14 cellular contexts compared by ENCODE assay signal in genomic region chr4:54066718-54067129, GRCh38. TPM values are rescaled to one million over a fixed set of nuclear protein-coding genes. Genes with fewer than 3 reads are reported as not detected.
DNase-seq lines count a peak whose midpoint lies in the region; ATAC-seq, FAIRE-seq and TF ChIP-seq lines count a peak whose summit lies in the region.
"Had no signal": no experiment of that assay in that cellular context is flagged by ENCODE, and none has a peak within 500 bp of the region (broad histone marks: within the 10 kb centered on the region; RNA-seq: fewer than 3 reads in every experiment).

No MANE protein-coding gene starts in this region.

- in situ Hi-C loops in KBM-7 (cut with MboI; ENCODE audit: low pct_unique_long_range_greater_than_20kb, low sequenced_read_pairs): no loop called here

- peaks cover 30% of the 10 kb centered on the region for H3K4me1 Mint-ChIP-seq in astrocyte (ENCODE audit: low read depth, unreplicated experiment)

- no peak for ATAC-seq in HG03432 (IDR thresholded peaks at IDR 0.05; ENCODE audit: unreplicated experiment)

- H3K9ac ChIP-seq in astrocyte (ENCODE audit: low read length) (peak overlapping the region; percentile 30), kidney (ENCODE audit: low read length in 2 of 2) (no peak overlapping the region), subcutaneous abdominal adipose tissue (ENCODE audit: low read length in 5 of 5) (peak overlapping the region in 2 of 5 donors; percentile 10 to 59)

- intact Hi-C loops in kidney (cut with DNase I): no loop called here

- H3K4me3 Mint-ChIP-seq in astrocyte (ENCODE audit: unreplicated experiment): no peak overlapping the region
- H3K4me3 Mint-ChIP-seq: stimulated activated naive CD8-positive, alpha-beta T cell treated with anti-CD3 and anti-CD28 coated beads, Interleukin-15, Interleukin-2, amounts not matched to agents 100 ng/mL and 50 ng/mL, for 24 hours had no signal

- no peaks in the 10 kb centered on the region for H3K27me3 Mint-ChIP-seq in astrocyte (ENCODE audit: low read depth, unreplicated experiment)

- TF ChIP-seq CTCF in astrocyte (IDR thresholded peaks at IDR 0.05; ENCODE audit: insufficient read depth, low read depth, low read length) (no peak), kidney (IDR thresholded peaks at IDR 0.05; ENCODE audit: borderline replicate concordance, extremely low read depth, insufficient read depth) (no peak)

- H3K4me1 ChIP-seq in astrocyte (ENCODE audit: insufficient read depth, low read length) (peaks cover 38% of the 10 kb centered on the region), kidney (ENCODE audit: control insufficient read depth in 1 of 2, insufficient read depth in 1 of 2, low read depth in 1 of 2, low read length in 2 of 2) (peaks cover 3 to 15% of the 10 kb centered on the region in 2 donors), subcutaneous abdominal adipose tissue (ENCODE audit: control insufficient read depth in 5 of 5, insufficient read depth in 5 of 5, low read length in 5 of 5) (peaks cover 12 to 36% (median 35%) of the 10 kb centered on the region in 5 donors)

- peak overlapping the region; percentile 12 for H2AFZ ChIP-seq in astrocyte (ENCODE audit: low read depth, low read length)

- peaks cover 16% of the 10 kb centered on the region for H4K20me1 ChIP-seq in astrocyte (ENCODE audit: insufficient read depth, low read length)

- peak overlapping the region; percentile 64 for H3K4me2 ChIP-seq in astrocyte (ENCODE audit: low read length)

- H3K27ac ChIP-seq in astrocyte (ENCODE audit: low read depth, low read length) (no peak overlapping the region), kidney (ENCODE audit: low read depth in 2 of 2, low read length in 2 of 2) (peak overlapping the region; percentile 20 to 39), subcutaneous abdominal adipose tissue (ENCODE audit: low read depth, low read length) (peak overlapping the region; percentile 72)
- H3K27ac ChIP-seq: SK-N-MC had no signal

- no peaks in the 10 kb centered on the region for H3K9me3 Mint-ChIP-seq in astrocyte (ENCODE audit: unreplicated experiment)
- H3K9me3 Mint-ChIP-seq: stimulated activated naive CD8-positive, alpha-beta T cell treated with anti-CD3 and anti-CD28 coated beads, Interleukin-15, Interleukin-2, amounts not matched to agents 100 ng/mL and 50 ng/mL, for 24 hours had no signal

- peak overlapping the region; percentile 66 for H3K27ac Mint-ChIP-seq in astrocyte (ENCODE audit: unreplicated experiment)

- DNase-seq in KBM-7 (peak; percentile 75), astrocyte (ENCODE audit: low read depth) (no peak), kidney (no peak), NCI-H2029 treated with DMSO at 0.1 percent for 48 hours (lab: John Stamatoyannopoulos, UW) (no peak), GM19240 (ENCODE audit: insufficient read length, low spot score) (no peak)
- no peak for DNase-seq in stimulated activated CD4-positive, alpha-beta T cell treated with anti-CD3 and anti-CD28 coated beads, Interleukin-4, amount 100 ng/mL, for 1 hour
- DNase-seq: amygdala, midbrain, NCI-H2227 treated with DMSO at 0.1 percent for 48 hours had no signal

- H3K36me3 Mint-ChIP-seq in astrocyte (ENCODE audit: low read depth, unreplicated experiment): no peaks in the 10 kb centered on the region

- H3K36me3 ChIP-seq in astrocyte (ENCODE audit: insufficient read depth, low read length) (no peaks in the 10 kb centered on the region), kidney (ENCODE audit: control insufficient read depth in 1 of 2, insufficient read depth in 2 of 2, low read length in 2 of 2) (no peaks in the 10 kb centered on the region), subcutaneous abdominal adipose tissue (ENCODE audit: control insufficient read depth in 5 of 5, insufficient read depth in 5 of 5, low read length in 5 of 5) (no peaks in the 10 kb centered on the region)

- FAIRE-seq in astrocyte (lab: Jason Lieb, UNC): no peak
- FAIRE-seq in kidney (lab: Jason Lieb, UNC): no peak
- FAIRE-seq: D721Med had no signal

- no peak overlapping the region for H3K4me3 ChIP-seq in astrocyte (ENCODE audit: insufficient read depth, low read depth, low read length)
- H3K4me3 ChIP-seq in kidney (ENCODE audit: low read length in 2 of 2): no peak overlapping the region
- peak overlapping the region in 1 of 5 donors; percentile 13 for H3K4me3 ChIP-seq in subcutaneous abdominal adipose tissue (ENCODE audit: low read depth in 1 of 5, low read length in 5 of 5)
- H3K4me3 ChIP-seq: SK-N-MC had no signal

- H3K9me3 ChIP-seq in astrocyte (ENCODE audit: insufficient read depth, low read depth, low read length) (no peaks in the 10 kb centered on the region), kidney (ENCODE audit: control insufficient read depth in 1 of 2, low read length in 2 of 2) (no peaks in the 10 kb centered on the region), subcutaneous abdominal adipose tissue (ENCODE audit: control insufficient read depth in 5 of 5, low read length in 5 of 5) (peaks cover 0 to 4% (median 0%) of the 10 kb centered on the region in 5 donors)

- H3K79me2 ChIP-seq in astrocyte (ENCODE audit: insufficient read depth, low read length): peaks cover 26% of the 10 kb centered on the region

- H3K27me3 ChIP-seq in astrocyte (ENCODE audit: insufficient read depth, low read length) (no peaks in the 10 kb centered on the region), subcutaneous abdominal adipose tissue (ENCODE audit: control insufficient read depth in 5 of 5, insufficient read depth in 4 of 5, low read length in 5 of 5) (no peaks in the 10 kb centered on the region)

RNA-seq across cellular contexts. Expression of gene CHIC2, which starts 2.3 kb away (rescaled TPM):
- total RNA-seq in astrocyte: 38.2 and 40.6 TPM in 2 replicates
- 26.6 TPM for total RNA-seq in kidney
- 13.5 TPM for polyA plus RNA-seq in kidney (ENCODE audit: insufficient read depth, low read depth, low replicate concordance)

RNA-seq across cellular contexts. Expression of gene GSX2, which starts 33.2 kb away (rescaled TPM):
- total RNA-seq in astrocyte (1.1 and 1.7 TPM in 2 replicates), kidney (not detected)
- not detected for polyA plus RNA-seq in kidney (ENCODE audit: insufficient read depth, low read depth, low replicate concordance)
